Comparison of ENCODE assay signal across 28 cellular contexts in genomic region chr11:34446389-34446788, GRCh38.
"Had no signal": no experiment of that assay in that cellular context is flagged by ENCODE, and none has a peak within 500 bp of the region (broad histone marks: within the 10 kb centered on the region; RNA-seq: fewer than 3 reads in every experiment).

No MANE protein-coding gene starts in this region.

- H3K9ac ChIP-seq: neural progenitor cell had no signal

- H3K4me1 Mint-ChIP-seq: mesothelial cell of epicardium, neural progenitor cell had no signal

- H3K9me3 ChIP-seq: esophagus squamous epithelium, heart right ventricle, mucosa of descending colon, prostate gland, right lobe of liver, thyroid gland had no signal

- H3K4me2 ChIP-seq: neural progenitor cell had no signal

- H3K27ac Mint-ChIP-seq: mesothelial cell of epicardium; naive thymus-derived CD4-positive, alpha-beta T cell; nephron; neural progenitor cell; type B pancreatic cell had no signal

- H3K9me3 Mint-ChIP-seq: naive thymus-derived CD4-positive, alpha-beta T cell; nephron; neural progenitor cell; stimulated activated naive CD8-positive, alpha-beta T cell treated with anti-CD3 and anti-CD28 coated beads, Interleukin-15, amount 100 ng/mL, for 72 hours had no signal

- H3K4me1 ChIP-seq: neural progenitor cell, prostate gland had no signal

- H3K4me3 Mint-ChIP-seq: mesothelial cell of epicardium; naive thymus-derived CD4-positive, alpha-beta T cell; nephron; neural progenitor cell; stimulated activated naive CD8-positive, alpha-beta T cell treated with anti-CD3 and anti-CD28 coated beads, Interleukin-15, amount 100 ng/mL, for 72 hours; type B pancreatic cell had no signal

- H3K27me3 Mint-ChIP-seq: naive thymus-derived CD4-positive, alpha-beta T cell; stimulated activated naive CD8-positive, alpha-beta T cell treated with anti-CD3 and anti-CD28 coated beads, Interleukin-15, amount 100 ng/mL, for 72 hours; type B pancreatic cell had no signal

- H3K36me3 Mint-ChIP-seq: neural progenitor cell had no signal

- DNase-seq: dermis blood vessel endothelial cell; effector memory CD4-positive, alpha-beta T cell; esophagus squamous epithelium; foreskin melanocyte; glutamatergic neuron; heart right ventricle; hippocampal formation; kidney glomerular epithelial cell; left colon; mesenchymal stem cell; mucosa of descending colon; naive thymus-derived CD4-positive, alpha-beta T cell; nucleus accumbens; right lobe of liver; small intestine; stimulated activated CD4-positive, alpha-beta T cell treated with anti-CD3 and anti-CD28 coated beads, Interleukin-15, amount 100 ng/mL, for 24 hours; stimulated activated CD4-positive, alpha-beta T cell treated with anti-CD3 and anti-CD28 coated beads, Interleukin-2, amount 100 ng/mL, for 48 hours; stimulated activated naive CD4-positive, alpha-beta T cell; stimulated activated naive CD8-positive, alpha-beta T cell treated with anti-CD3 and anti-CD28 coated beads, Interleukin-15, amount 100 ng/mL, for 72 hours; thyroid gland had no signal

- H3K36me3 ChIP-seq: neural progenitor cell, prostate gland had no signal

- H3K27ac ChIP-seq: coronary artery, esophagus squamous epithelium, neural progenitor cell, prostate gland, right lobe of liver, thyroid gland had no signal

- ATAC-seq: left colon; mucosa of descending colon; naive thymus-derived CD4-positive, alpha-beta T cell; stimulated activated naive CD8-positive, alpha-beta T cell treated with anti-CD3 and anti-CD28 coated beads, Interleukin-15, amount 100 ng/mL, for 72 hours had no signal

- H3K27me3 ChIP-seq: esophagus squamous epithelium, heart right ventricle, neural progenitor cell, right lobe of liver, thyroid gland had no signal

- H3K4me3 ChIP-seq: coronary artery, esophagus squamous epithelium, heart right ventricle, mucosa of descending colon, neural progenitor cell, prostate gland, right lobe of liver, thyroid gland had no signal

- FAIRE-seq: endothelial cell of umbilical vein, islet of Langerhans, small intestine had no signal

- H2AFZ ChIP-seq: neural progenitor cell had no signal
